8 cellular contexts compared by ENCODE assay signal in genomic region chr11:62555464-62556092, GRCh38. TPM values are rescaled to one million over a fixed set of nuclear protein-coding genes. Genes with fewer than 3 reads are reported as not detected.
DNase-seq lines count a peak whose midpoint lies in the region; ATAC-seq and TF ChIP-seq lines count a peak whose summit lies in the region.

No MANE protein-coding gene starts in this region.

- H3K4me1 ChIP-seq in Loucy (ENCODE audit: insufficient read depth, low read length, poor library complexity, severe bottlenecking) = peaks cover 73% of the 10 kb centered on the region

- peak overlapping the region; percentile 89 for H3K4me2 ChIP-seq in Loucy (ENCODE audit: low read depth, low read length, poor library complexity, severe bottlenecking)

- H3K36me3 ChIP-seq in Loucy (ENCODE audit: insufficient read depth, low read length) = peaks cover 20% of the 10 kb centered on the region

- H2AFZ ChIP-seq in Loucy (ENCODE audit: low read length) = peak overlapping the region; percentile 8; the same call in 1 of the 2 replicates

- POLR2A ChIA-PET in activated CD8-positive, alpha-beta T cell treated with anti-CD3 and anti-CD28 coated beads, Interleukin-2, amount 10 ng/mL, durations not matched to agents 7 days and 5 days (lab: Charles Lee) = interaction anchor here (0.6 to 3.1 kb wide), 17 partner anchors 9 to 588 kb away, joined by 3 to 15 read pairs (median 3); partner anchors contain the start of genes AHNAK, C11orf98, CSKMT and EEF1G

- peak; percentile 43 for ATAC-seq in GM19455 (IDR thresholded peaks at IDR 0.05; ENCODE audit: unreplicated experiment)
- peak; percentile 37 for ATAC-seq in activated CD8-positive, alpha-beta T cell treated with anti-CD3 and anti-CD28 coated beads, Interleukin-2, amount 10 ng/mL, durations not matched to agents 7 days and 5 days

- H3F3A ChIP-seq in Loucy (ENCODE audit: low read depth) = peaks cover 22% of the 10 kb centered on the region

- intact Hi-C loops in CD14-positive monocyte (cut with micrococcal nuclease) = no loop called here

- H3K27me3 ChIP-seq in Loucy (ENCODE audit: insufficient read depth, low read length, poor library complexity, severe bottlenecking) = no peaks in the 10 kb centered on the region

- H3K27me3 Mint-ChIP-seq in CD14-positive monocyte (ENCODE audit: low read depth in 3 of 3) = peaks cover 0 to 17% (median 2%) of the 10 kb centered on the region in 3 donors
- H3K27me3 Mint-ChIP-seq in activated CD8-positive, alpha-beta T cell treated with anti-CD3 and anti-CD28 coated beads, Interleukin-2, amount 10 ng/mL, durations not matched to agents 7 days and 5 days (ENCODE audit: low read depth) = peaks cover 4% of the 10 kb centered on the region

- H3K4me3 ChIP-seq in Loucy (ENCODE audit: low read length, poor library complexity, severe bottlenecking) (peak overlapping the region; percentile 71), fibroblast of the aortic adventitia (ENCODE audit: low read depth, low read length) (peak overlapping the region; percentile 48), retinal pigment epithelial cell (ENCODE audit: low read length) (peak overlapping the region; percentile 12)

- no peaks in the 10 kb centered on the region for H3K9me3 ChIP-seq in Loucy (ENCODE audit: insufficient read depth, low read depth, low read length)

- no peaks in the 10 kb centered on the region for H4K20me1 ChIP-seq in Loucy (ENCODE audit: insufficient read depth, low read length, poor library complexity, severe bottlenecking)

- peak overlapping the region; percentile 74 to 93 for H3K4me3 Mint-ChIP-seq in CD14-positive monocyte
- peak overlapping the region; percentile 66 for H3K4me3 Mint-ChIP-seq in activated CD8-positive, alpha-beta T cell treated with anti-CD3 and anti-CD28 coated beads, Interleukin-2, amount 10 ng/mL, durations not matched to agents 7 days and 5 days

- no peaks in the 10 kb centered on the region for H3K9me3 Mint-ChIP-seq in CD14-positive monocyte
- no peaks in the 10 kb centered on the region for H3K9me3 Mint-ChIP-seq in activated CD8-positive, alpha-beta T cell treated with anti-CD3 and anti-CD28 coated beads, Interleukin-2, amount 10 ng/mL, durations not matched to agents 7 days and 5 days (ENCODE audit: insufficient read depth)

- H3K36me3 Mint-ChIP-seq in CD14-positive monocyte = peaks cover 16 to 29% of the 10 kb centered on the region in 2 donors
- peaks cover 43% of the 10 kb centered on the region for H3K36me3 Mint-ChIP-seq in activated CD8-positive, alpha-beta T cell treated with anti-CD3 and anti-CD28 coated beads, Interleukin-2, amount 10 ng/mL, durations not matched to agents 7 days and 5 days (ENCODE audit: low read depth)

- peaks cover 18% of the 10 kb centered on the region; the same call in 1 of the 2 replicates for H3K79me2 ChIP-seq in Loucy (ENCODE audit: insufficient read depth, low read length)

- peak overlapping the region; percentile 76 for H3K9ac ChIP-seq in Loucy (ENCODE audit: low read depth, low read length, poor library complexity, severe bottlenecking)

- CTCF ChIA-PET in activated CD8-positive, alpha-beta T cell treated with anti-CD3 and anti-CD28 coated beads, Interleukin-2, amount 10 ng/mL, durations not matched to agents 7 days and 5 days (lab: Charles Lee) = interaction anchor here (0.7 to 12.7 kb wide), 11 partner anchors 9 to 276 kb away, joined by 3 to 294 read pairs (median 4); partner anchors contain the start of genes AHNAK, EEF1G and STX5

- peak overlapping the region; percentile 100 for H3K27ac Mint-ChIP-seq in CD14-positive monocyte
- H3K27ac Mint-ChIP-seq in activated CD8-positive, alpha-beta T cell treated with anti-CD3 and anti-CD28 coated beads, Interleukin-2, amount 10 ng/mL, durations not matched to agents 7 days and 5 days = peak overlapping the region; percentile 95

- TF ChIP-seq CTCF in CD14-positive monocyte (IDR thresholded peaks at IDR 0.05) (no peak), Loucy (conservative IDR thresholded peaks at IDR 0.05; ENCODE audit: low read length) (no peak), fibroblast of the aortic adventitia (IDR thresholded peaks at IDR 0.05; ENCODE audit: insufficient read depth, low read length) (no peak), retinal pigment epithelial cell (conservative IDR thresholded peaks at IDR 0.05; ENCODE audit: low read depth, low read length) (no peak)

- peak; percentile 90 for DNase-seq in CD14-positive monocyte (ENCODE audit: low spot score)
- peak; percentile 76 for DNase-seq in activated CD8-positive, alpha-beta T cell treated with anti-CD3 and anti-CD28 coated beads, Interleukin-2, amount 10 ng/mL, durations not matched to agents 7 days and 5 days
- peak; percentile 62 for DNase-seq in fibroblast of the aortic adventitia (ENCODE audit: low read depth)
- DNase-seq in retinal pigment epithelial cell (ENCODE audit: low read depth) = no peak
- no peak for DNase-seq in NCI-H1930 (lab: John Stamatoyannopoulos, UW)
- DNase-seq in cerebellum (ENCODE audit: low spot score) = no peak

- H3K9me2 ChIP-seq in Loucy (replicated peaks; ENCODE audit: low read depth, low read length) = no peaks in the 10 kb centered on the region

- peaks cover 81% of the 10 kb centered on the region for H3K4me1 Mint-ChIP-seq in CD14-positive monocyte
- peaks cover 98% of the 10 kb centered on the region for H3K4me1 Mint-ChIP-seq in activated CD8-positive, alpha-beta T cell treated with anti-CD3 and anti-CD28 coated beads, Interleukin-2, amount 10 ng/mL, durations not matched to agents 7 days and 5 days (ENCODE audit: low read depth)

RNA-seq across cellular contexts. Expression of gene AHNAK, which starts 9.0 kb away (rescaled TPM):
- 100 to 1,000 TPM in 1 of 2 donors, 10 to 100 TPM in 1; 80.0 to 103 TPM for polyA plus RNA-seq in CD14-positive monocyte
- 100 to 1,000 TPM; 123 to 129 TPM for total RNA-seq in activated CD8-positive, alpha-beta T cell treated with anti-CD3 and anti-CD28 coated beads, Interleukin-2, amount 10 ng/mL, durations not matched to agents 7 days and 5 days
- total RNA-seq in fibroblast of the aortic adventitia (ENCODE audit: low replicate concordance) (737 and 1,851 TPM in 2 replicates), cerebellum (57.3 TPM)

RNA-seq across cellular contexts. Expression of gene EEF1G, which starts 18.1 kb away (rescaled TPM):
- polyA plus RNA-seq in CD14-positive monocyte = 100 to 1,000 TPM; 490 to 491 TPM
- 1,000 to 10,000 TPM; 1,058 to 1,098 TPM for total RNA-seq in activated CD8-positive, alpha-beta T cell treated with anti-CD3 and anti-CD28 coated beads, Interleukin-2, amount 10 ng/mL, durations not matched to agents 7 days and 5 days
- total RNA-seq in fibroblast of the aortic adventitia (ENCODE audit: low replicate concordance) (1,443 and 1,493 TPM in 2 replicates), cerebellum (784 TPM)

RNA-seq across cellular contexts. Expression of gene TUT1, which starts 35.7 kb away (rescaled TPM):
- 1 to 10 TPM; 1.8 to 2.1 TPM for polyA plus RNA-seq in CD14-positive monocyte
- 10 to 100 TPM; 22.2 to 25.0 TPM for total RNA-seq in activated CD8-positive, alpha-beta T cell treated with anti-CD3 and anti-CD28 coated beads, Interleukin-2, amount 10 ng/mL, durations not matched to agents 7 days and 5 days
- 4.5 and 9.4 TPM in 2 replicates for total RNA-seq in fibroblast of the aortic adventitia (ENCODE audit: low replicate concordance)
- total RNA-seq in cerebellum = 6.3 TPM

RNA-seq across cellular contexts. Expression of gene MTA2, which starts 46.1 kb away (rescaled TPM):
- 10 to 100 TPM; 14.0 to 17.6 TPM for polyA plus RNA-seq in CD14-positive monocyte
- 100 to 1,000 TPM; 249 to 273 TPM for total RNA-seq in activated CD8-positive, alpha-beta T cell treated with anti-CD3 and anti-CD28 coated beads, Interleukin-2, amount 10 ng/mL, durations not matched to agents 7 days and 5 days
- total RNA-seq in fibroblast of the aortic adventitia (ENCODE audit: low replicate concordance) (46.2 and 110 TPM in 2 replicates), cerebellum (72.5 TPM)

RNA-seq across cellular contexts. Expression of gene EML3, which starts 57.0 kb away (rescaled TPM):
- 10 to 100 TPM in 1 of 2 donors, 1 to 10 TPM in 1; 7.2 to 10.6 TPM for polyA plus RNA-seq in CD14-positive monocyte
- total RNA-seq in activated CD8-positive, alpha-beta T cell treated with anti-CD3 and anti-CD28 coated beads, Interleukin-2, amount 10 ng/mL, durations not matched to agents 7 days and 5 days = 100 to 1,000 TPM; 120 to 144 TPM
- total RNA-seq in fibroblast of the aortic adventitia (ENCODE audit: low replicate concordance) (22.3 and 61.7 TPM in 2 replicates), cerebellum (5.6 TPM)

Comparison
In these comparisons a context has a peak if more than half of its experiments do, and no peak if none do; other contexts are left out.
1. DNase-seq: peak in CD14-positive monocyte (single experiment), activated CD8-positive, alpha-beta T cell treated with anti-CD3 and anti-CD28 coated beads, Interleukin-2, amount 10 ng/mL, durations not matched to agents 7 days and 5 days (single experiment) and fibroblast of the aortic adventitia (single experiment); none in retinal pigment epithelial cell (single experiment), NCI-H1930 (0 of 2) and cerebellum (single experiment).
2. H3K4me3 ChIP-seq: peak in every context shown above with its lines; median percentile 71 in Loucy; 48 in fibroblast of the aortic adventitia; 12 in retinal pigment epithelial cell.